In the genomic region with DNA sequence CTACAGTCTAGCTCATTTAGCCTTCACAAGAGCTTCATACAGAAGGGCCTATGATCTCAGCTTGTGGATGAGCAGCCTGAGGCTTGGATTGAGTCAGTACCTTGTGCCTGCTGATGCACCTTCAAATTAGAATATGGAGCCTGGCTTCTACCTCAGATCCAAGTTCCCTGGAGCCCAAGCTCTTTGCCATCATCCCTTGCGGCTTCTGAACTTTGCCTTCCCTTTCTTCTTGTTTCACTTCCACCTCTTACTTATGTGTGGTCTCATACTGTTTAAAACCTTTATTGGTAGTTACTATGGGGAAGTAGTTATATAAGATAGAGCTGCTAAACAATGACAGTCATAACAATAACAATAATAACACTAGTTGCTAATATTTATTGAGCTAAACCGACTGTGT, we compare ENCODE assay signal across 1 cellular context.
TF ChIP-seq lines count a peak whose summit lies in the region.

No MANE protein-coding gene starts in this region.

TF ChIP-seq in GM12878, 131 proteins besides CTCF, POLR2A, EP300 and RAD21 (continued from another document):
- TF ChIP-seq, protein P1, sequence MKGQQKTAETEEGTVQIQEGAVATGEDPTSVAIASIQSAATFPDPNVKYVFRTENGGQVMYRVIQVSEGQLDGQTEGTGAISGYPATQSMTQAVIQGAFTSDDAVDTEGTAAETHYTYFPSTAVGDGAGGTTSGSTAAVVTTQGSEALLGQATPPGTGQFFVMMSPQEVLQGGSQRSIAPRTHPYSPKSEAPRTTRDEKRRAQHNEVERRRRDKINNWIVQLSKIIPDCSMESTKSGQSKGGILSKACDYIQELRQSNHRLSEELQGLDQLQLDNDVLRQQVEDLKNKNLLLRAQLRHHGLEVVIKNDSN (IDR thresholded peaks at IDR 0.05; ENCODE audit: borderline replicate concordance, extremely low read length, insufficient read depth, low read depth, low read length): no peak
- TF ChIP-seq, protein P2, sequence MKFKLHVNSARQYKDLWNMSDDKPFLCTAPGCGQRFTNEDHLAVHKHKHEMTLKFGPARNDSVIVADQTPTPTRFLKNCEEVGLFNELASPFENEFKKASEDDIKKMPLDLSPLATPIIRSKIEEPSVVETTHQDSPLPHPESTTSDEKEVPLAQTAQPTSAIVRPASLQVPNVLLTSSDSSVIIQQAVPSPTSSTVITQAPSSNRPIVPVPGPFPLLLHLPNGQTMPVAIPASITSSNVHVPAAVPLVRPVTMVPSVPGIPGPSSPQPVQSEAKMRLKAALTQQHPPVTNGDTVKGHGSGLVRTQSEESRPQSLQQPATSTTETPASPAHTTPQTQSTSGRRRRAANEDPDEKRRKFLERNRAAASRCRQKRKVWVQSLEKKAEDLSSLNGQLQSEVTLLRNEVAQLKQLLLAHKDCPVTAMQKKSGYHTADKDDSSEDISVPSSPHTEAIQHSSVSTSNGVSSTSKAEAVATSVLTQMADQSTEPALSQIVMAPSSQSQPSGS (IDR thresholded peaks at IDR 0.05; ENCODE audit: low read length): no peak
- TF ChIP-seq IKZF1 (conservative IDR thresholded peaks at IDR 0.05) (no peak), CREM (IDR thresholded peaks at IDR 0.05; ENCODE audit: low read depth) (no peak), RCOR1 (conservative IDR thresholded peaks at IDR 0.05; ENCODE audit: low read depth, low read length) (no peak)
